ENCODE assay signal across 8 cellular contexts in genomic region chr4:83484500-83485431, GRCh38. TPM values are rescaled to one million over a fixed set of nuclear protein-coding genes. Genes with fewer than 3 reads are reported as not detected.
A peak's percentile ranks its signal among the peaks of the same experiment; 100 is the strongest.
DNase-seq lines count a peak whose midpoint lies in the region; ATAC-seq and TF ChIP-seq lines count a peak whose summit lies in the region.

ABRAXAS1 (minus strand) TSS chr4:83485100; CDS start chr4:83485072, 28 bp downstream.

- H3K27ac ChIP-seq in thoracic aorta, result peak within 1 kb of the TSS; percentile 93 to 94

- H3K9me3 Mint-ChIP-seq in activated naive CD8-positive, alpha-beta T cell (ENCODE audit: low read depth), result no peaks in the 10 kb centered on the region
- H3K9me3 Mint-ChIP-seq in glutamatergic neuron (ENCODE audit: unreplicated experiment) (peaks cover 3% of the 10 kb centered on the region), osteocyte (ENCODE audit: unreplicated experiment) (no peaks in the 10 kb centered on the region)

- no peak for TF ChIP-seq CTCF in GM10266 (IDR thresholded peaks at IDR 0.05; ENCODE audit: control insufficient read depth, insufficient read depth, low read depth, missing control alignments)
- no peak for TF ChIP-seq CTCF in glutamatergic neuron (IDR thresholded peaks at IDR 0.05; ENCODE audit: partially characterized antibody, unreplicated experiment)
- no peak for TF ChIP-seq CTCF in osteocyte (IDR thresholded peaks at IDR 0.05)
- no peak for TF ChIP-seq CTCF in thoracic aorta (IDR thresholded peaks at IDR 0.05)

- H3K4me1 ChIP-seq in thoracic aorta (ENCODE audit: control insufficient read depth in 1 of 2, low read depth in 2 of 2), result peaks cover 6 to 15% of the 10 kb centered on the region in 2 donors

- peak; percentile 98 for DNase-seq in GM10266 (ENCODE audit: extremely low spot score)
- DNase-seq in NCI-H1092 treated with DMSO at 0.1 percent for 48 hours (lab: John Stamatoyannopoulos, UW), result peak; percentile 93
- peak; percentile 97 for DNase-seq in glutamatergic neuron
- peak; percentile 98 for DNase-seq in osteocyte (ENCODE audit: extremely low spot score, unreplicated experiment)
- DNase-seq in thoracic aorta (ENCODE audit: low spot score), result peak; percentile 84

- H3K4me3 Mint-ChIP-seq in activated naive CD8-positive, alpha-beta T cell, result peak within 1 kb of the TSS; percentile 99
- H3K4me3 Mint-ChIP-seq in glutamatergic neuron (ENCODE audit: unreplicated experiment), result peak within 1 kb of the TSS; percentile 100
- H3K4me3 Mint-ChIP-seq in osteocyte (ENCODE audit: unreplicated experiment), result peak within 1 kb of the TSS; percentile 97

- no peaks in the 10 kb centered on the region for H3K36me3 Mint-ChIP-seq in activated naive CD8-positive, alpha-beta T cell
- no peaks in the 10 kb centered on the region for H3K36me3 Mint-ChIP-seq in glutamatergic neuron (ENCODE audit: unreplicated experiment)
- H3K36me3 Mint-ChIP-seq in osteocyte (ENCODE audit: unreplicated experiment), result peaks cover 3% of the 10 kb centered on the region

- no peaks in the 10 kb centered on the region for H3K27me3 ChIP-seq in thoracic aorta (replicated peaks; ENCODE audit: insufficient read depth)

- H3K27ac Mint-ChIP-seq in activated naive CD8-positive, alpha-beta T cell, result peak within 1 kb of the TSS; percentile 98
- H3K27ac Mint-ChIP-seq in glutamatergic neuron (ENCODE audit: unreplicated experiment) (peak within 1 kb of the TSS; percentile 92), osteocyte (ENCODE audit: unreplicated experiment) (peak within 1 kb of the TSS; percentile 97)

- H3K4me3 ChIP-seq in thoracic aorta, result peak within 1 kb of the TSS; percentile 99

- H3K4me1 Mint-ChIP-seq in activated naive CD8-positive, alpha-beta T cell (ENCODE audit: low read depth), result peaks cover 28% of the 10 kb centered on the region
- H3K4me1 Mint-ChIP-seq in glutamatergic neuron (ENCODE audit: low read depth, unreplicated experiment) (no peaks in the 10 kb centered on the region), osteocyte (ENCODE audit: unreplicated experiment) (peaks cover 14% of the 10 kb centered on the region)

- peak; percentile 95 for ATAC-seq in HG02623 (IDR thresholded peaks at IDR 0.05; ENCODE audit: unreplicated experiment)
- peak; percentile 96 for ATAC-seq in SK-N-SH treated with all-trans-retinoic acid at 6 μM for 48 hours
- peak; percentile 96 for ATAC-seq in thoracic aorta (ENCODE audit: insufficient number of reproducible peaks, low FRiP score, low read depth)

- no peaks in the 10 kb centered on the region for H3K9me3 ChIP-seq in thoracic aorta

- H3K36me3 ChIP-seq in thoracic aorta, result no peaks in the 10 kb centered on the region

- no peaks in the 10 kb centered on the region for H3K27me3 Mint-ChIP-seq in activated naive CD8-positive, alpha-beta T cell
- H3K27me3 Mint-ChIP-seq in glutamatergic neuron (ENCODE audit: unreplicated experiment) (peaks cover 4% of the 10 kb centered on the region), osteocyte (ENCODE audit: unreplicated experiment) (peaks cover 1% of the 10 kb centered on the region)

TF ChIP-seq in SK-N-SH treated with all-trans-retinoic acid at 6 μM for 48 hours, 23 proteins besides CTCF, POLR2A, EP300 and RAD21:
- TF ChIP-seq, protein P1, sequence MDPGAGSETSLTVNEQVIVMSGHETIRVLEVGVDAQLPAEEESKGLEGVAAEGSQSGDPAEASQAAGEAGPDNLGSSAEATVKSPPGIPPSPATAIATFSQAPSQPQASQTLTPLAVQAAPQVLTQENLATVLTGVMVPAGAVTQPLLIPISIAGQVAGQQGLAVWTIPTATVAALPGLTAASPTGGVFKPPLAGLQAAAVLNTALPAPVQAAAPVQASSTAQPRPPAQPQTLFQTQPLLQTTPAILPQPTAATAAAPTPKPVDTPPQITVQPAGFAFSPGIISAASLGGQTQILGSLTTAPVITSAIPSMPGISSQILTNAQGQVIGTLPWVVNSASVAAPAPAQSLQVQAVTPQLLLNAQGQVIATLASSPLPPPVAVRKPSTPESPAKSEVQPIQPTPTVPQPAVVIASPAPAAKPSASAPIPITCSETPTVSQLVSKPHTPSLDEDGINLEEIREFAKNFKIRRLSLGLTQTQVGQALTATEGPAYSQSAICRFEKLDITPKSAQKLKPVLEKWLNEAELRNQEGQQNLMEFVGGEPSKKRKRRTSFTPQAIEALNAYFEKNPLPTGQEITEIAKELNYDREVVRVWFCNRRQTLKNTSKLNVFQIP (CRISPR knock-in tag; IDR thresholded peaks at IDR 0.05; ENCODE audit: borderline replicate concordance, low read depth), result no peak
- TF ChIP-seq ZC3H10 (CRISPR knock-in tag; IDR thresholded peaks at IDR 0.05) (no peak), ISL1 (CRISPR knock-in tag; IDR thresholded peaks at IDR 0.05) (no peak), SNAI2 (CRISPR knock-in tag; IDR thresholded peaks at IDR 0.05) (no peak), OSR1 (CRISPR knock-in tag; IDR thresholded peaks at IDR 0.05) (no peak), ZNF70 (CRISPR knock-in tag; IDR thresholded peaks at IDR 0.05) (no peak), CSDC2 (CRISPR knock-in tag; IDR thresholded peaks at IDR 0.05) (0 out of 2 replicates have a peak, but pooled peaks have one; percentile 33), ESRRG (CRISPR knock-in tag; IDR thresholded peaks at IDR 0.05) (no peak), RARB (CRISPR knock-in tag; IDR thresholded peaks at IDR 0.05) (no peak), ZFP3 (CRISPR knock-in tag; IDR thresholded peaks at IDR 0.05) (no peak), ZNF565 (CRISPR knock-in tag; conservative IDR thresholded peaks at IDR 0.05; ENCODE audit: low read depth) (no peak), ARNTL (CRISPR knock-in tag; IDR thresholded peaks at IDR 0.05; ENCODE audit: borderline replicate concordance, low read depth) (no peak)
- TF ChIP-seq, protein P2, sequence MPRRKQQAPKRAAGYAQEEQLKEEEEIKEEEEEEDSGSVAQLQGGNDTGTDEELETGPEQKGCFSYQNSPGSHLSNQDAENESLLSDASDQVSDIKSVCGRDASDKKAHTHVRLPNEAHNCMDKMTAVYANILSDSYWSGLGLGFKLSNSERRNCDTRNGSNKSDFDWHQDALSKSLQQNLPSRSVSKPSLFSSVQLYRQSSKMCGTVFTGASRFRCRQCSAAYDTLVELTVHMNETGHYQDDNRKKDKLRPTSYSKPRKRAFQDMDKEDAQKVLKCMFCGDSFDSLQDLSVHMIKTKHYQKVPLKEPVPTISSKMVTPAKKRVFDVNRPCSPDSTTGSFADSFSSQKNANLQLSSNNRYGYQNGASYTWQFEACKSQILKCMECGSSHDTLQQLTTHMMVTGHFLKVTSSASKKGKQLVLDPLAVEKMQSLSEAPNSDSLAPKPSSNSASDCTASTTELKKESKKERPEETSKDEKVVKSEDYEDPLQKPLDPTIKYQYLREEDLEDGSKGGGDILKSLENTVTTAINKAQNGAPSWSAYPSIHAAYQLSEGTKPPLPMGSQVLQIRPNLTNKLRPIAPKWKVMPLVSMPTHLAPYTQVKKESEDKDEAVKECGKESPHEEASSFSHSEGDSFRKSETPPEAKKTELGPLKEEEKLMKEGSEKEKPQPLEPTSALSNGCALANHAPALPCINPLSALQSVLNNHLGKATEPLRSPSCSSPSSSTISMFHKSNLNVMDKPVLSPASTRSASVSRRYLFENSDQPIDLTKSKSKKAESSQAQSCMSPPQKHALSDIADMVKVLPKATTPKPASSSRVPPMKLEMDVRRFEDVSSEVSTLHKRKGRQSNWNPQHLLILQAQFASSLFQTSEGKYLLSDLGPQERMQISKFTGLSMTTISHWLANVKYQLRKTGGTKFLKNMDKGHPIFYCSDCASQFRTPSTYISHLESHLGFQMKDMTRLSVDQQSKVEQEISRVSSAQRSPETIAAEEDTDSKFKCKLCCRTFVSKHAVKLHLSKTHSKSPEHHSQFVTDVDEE (CRISPR knock-in tag; IDR thresholded peaks at IDR 0.05), result 0 out of 2 replicates have a peak, but pooled peaks have one; percentile 28
- TF ChIP-seq, protein P3, sequence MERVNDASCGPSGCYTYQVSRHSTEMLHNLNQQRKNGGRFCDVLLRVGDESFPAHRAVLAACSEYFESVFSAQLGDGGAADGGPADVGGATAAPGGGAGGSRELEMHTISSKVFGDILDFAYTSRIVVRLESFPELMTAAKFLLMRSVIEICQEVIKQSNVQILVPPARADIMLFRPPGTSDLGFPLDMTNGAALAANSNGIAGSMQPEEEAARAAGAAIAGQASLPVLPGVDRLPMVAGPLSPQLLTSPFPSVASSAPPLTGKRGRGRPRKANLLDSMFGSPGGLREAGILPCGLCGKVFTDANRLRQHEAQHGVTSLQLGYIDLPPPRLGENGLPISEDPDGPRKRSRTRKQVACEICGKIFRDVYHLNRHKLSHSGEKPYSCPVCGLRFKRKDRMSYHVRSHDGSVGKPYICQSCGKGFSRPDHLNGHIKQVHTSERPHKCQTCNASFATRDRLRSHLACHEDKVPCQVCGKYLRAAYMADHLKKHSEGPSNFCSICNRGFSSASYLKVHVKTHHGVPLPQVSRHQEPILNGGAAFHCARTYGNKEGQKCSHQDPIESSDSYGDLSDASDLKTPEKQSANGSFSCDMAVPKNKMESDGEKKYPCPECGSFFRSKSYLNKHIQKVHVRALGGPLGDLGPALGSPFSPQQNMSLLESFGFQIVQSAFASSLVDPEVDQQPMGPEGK (CRISPR knock-in tag; IDR thresholded peaks at IDR 0.05; ENCODE audit: borderline replicate concordance), result no peak
- TF ChIP-seq, protein P4, sequence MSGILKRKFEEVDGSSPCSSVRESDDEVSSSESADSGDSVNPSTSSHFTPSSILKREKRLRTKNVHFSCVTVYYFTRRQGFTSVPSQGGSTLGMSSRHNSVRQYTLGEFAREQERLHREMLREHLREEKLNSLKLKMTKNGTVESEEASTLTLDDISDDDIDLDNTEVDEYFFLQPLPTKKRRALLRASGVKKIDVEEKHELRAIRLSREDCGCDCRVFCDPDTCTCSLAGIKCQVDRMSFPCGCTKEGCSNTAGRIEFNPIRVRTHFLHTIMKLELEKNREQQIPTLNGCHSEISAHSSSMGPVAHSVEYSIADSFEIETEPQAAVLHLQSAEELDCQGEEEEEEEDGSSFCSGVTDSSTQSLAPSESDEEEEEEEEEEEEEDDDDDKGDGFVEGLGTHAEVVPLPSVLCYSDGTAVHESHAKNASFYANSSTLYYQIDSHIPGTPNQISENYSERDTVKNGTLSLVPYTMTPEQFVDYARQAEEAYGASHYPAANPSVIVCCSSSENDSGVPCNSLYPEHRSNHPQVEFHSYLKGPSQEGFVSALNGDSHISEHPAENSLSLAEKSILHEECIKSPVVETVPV (CRISPR knock-in tag; IDR thresholded peaks at IDR 0.05), result no peak

RNA-seq across cellular contexts. Expression of gene ABRAXAS1, which starts in this region (rescaled TPM):
- total RNA-seq in glutamatergic neuron (ENCODE audit: unreplicated experiment), result 16.0 TPM
- 18.4 and 19.7 TPM in 2 replicates for total RNA-seq in osteocyte
- 10 to 100 TPM in 1 of 2 donors, 1 to 10 TPM in 1; 2.4 to 14.0 TPM for total RNA-seq in thoracic aorta

Comparison
In these comparisons a context has a peak if more than half of its experiments do, and no peak if none do; other contexts are left out.
1. Peak in every context shown above with its lines: DNase-seq, ATAC-seq, H3K4me3 ChIP-seq and H3K27ac ChIP-seq.